In the genomic region with DNA sequence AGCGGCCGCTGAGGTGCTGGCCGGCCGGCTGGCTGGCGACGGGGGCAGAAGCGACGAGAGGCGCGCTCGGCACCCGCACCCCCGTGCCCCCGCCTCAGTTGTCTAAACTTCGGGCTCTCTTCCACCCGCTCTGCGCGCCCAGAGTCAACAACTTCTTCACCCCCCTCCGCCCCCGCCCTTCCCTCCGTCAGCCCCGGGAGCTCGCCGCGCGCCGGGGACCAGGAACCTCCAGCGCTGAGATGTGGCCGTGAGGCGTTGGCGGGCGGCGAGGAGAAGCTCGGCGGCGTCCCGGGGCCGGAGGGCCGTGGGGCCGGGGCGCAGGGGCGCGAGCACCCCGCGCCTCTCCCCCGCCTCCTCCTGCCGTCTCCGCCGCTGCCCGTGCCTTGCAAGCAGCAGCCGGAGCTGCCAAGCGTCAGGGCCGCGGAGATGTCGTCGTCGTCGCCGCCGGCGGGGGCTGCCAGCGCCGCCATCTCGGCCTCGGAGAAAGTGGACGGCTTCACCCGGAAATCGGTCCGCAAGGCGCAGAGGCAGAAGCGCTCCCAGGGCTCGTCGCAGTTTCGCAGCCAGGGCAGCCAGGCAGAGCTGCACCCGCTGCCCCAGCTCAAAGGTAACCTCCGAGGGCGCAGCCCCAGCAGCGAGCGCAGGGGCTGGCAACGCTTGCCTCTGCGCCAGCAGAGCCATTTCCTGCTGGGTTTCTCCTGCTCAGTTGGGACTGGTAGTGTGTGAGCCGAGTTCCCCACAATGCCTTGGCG, we compare ENCODE assay signal across 8 cellular contexts. TPM values are rescaled to one million over a fixed set of nuclear protein-coding genes. Genes with fewer than 3 reads are reported as not detected.
DNase-seq lines count a peak whose midpoint lies in the region; ATAC-seq and TF ChIP-seq lines count a peak whose summit lies in the region.

No MANE protein-coding gene starts in this region.

- ATAC-seq in GM18511 (IDR thresholded peaks at IDR 0.05; ENCODE audit: unreplicated experiment), result peak; percentile 15
- peak; percentile 12 for ATAC-seq in HG03025 (IDR thresholded peaks at IDR 0.05; ENCODE audit: low FRiP score, unreplicated experiment)

- DNase-seq in A172 (ENCODE audit: low spot score) (peak; percentile 54), NCI-H226 (peak; percentile 18), mesothelial cell of epicardium (ENCODE audit: low spot score in 2 of 2, unreplicated experiment in 2 of 2) (peak; percentile 41 to 72)
- peak; percentile 78 for DNase-seq in activated CD4-positive, alpha-beta memory T cell treated with anti-CD3 and anti-CD28 coated beads, Interleukin-2, amount 10 ng/mL, durations not matched to agents 7 days and 5 days
- DNase-seq in effector CD8-positive, alpha-beta T cell (lab: John Stamatoyannopoulos, UW), result peak; percentile 51
- peak; percentile 28 to 46 for DNase-seq in stimulated activated CD8-positive, alpha-beta memory T cell treated with anti-CD3 and anti-CD28 coated beads, Interleukin-4, amount 100 ng/mL, for 1 hour (ENCODE audit: low read depth in 2 of 2, low spot score in 1 of 2)

- H3K4me3 Mint-ChIP-seq in activated CD4-positive, alpha-beta memory T cell treated with anti-CD3 and anti-CD28 coated beads, Interleukin-2, amount 10 ng/mL, durations not matched to agents 7 days and 5 days, result peak overlapping the region; percentile 94
- peak overlapping the region; percentile 88 for H3K4me3 Mint-ChIP-seq in mesothelial cell of epicardium

- POLR2A ChIA-PET in activated CD4-positive, alpha-beta memory T cell treated with anti-CD3 and anti-CD28 coated beads, Interleukin-2, amount 10 ng/mL, durations not matched to agents 7 days and 5 days (lab: Charles Lee), result interaction anchor here (0.5 to 5.2 kb wide), 36 partner anchors 9 to 611 kb away, joined by 3 to 101 read pairs (median 4); partner anchors contain the start of genes DTL, INTS7 and NEK2

- H3K27me3 Mint-ChIP-seq in activated CD4-positive, alpha-beta memory T cell treated with anti-CD3 and anti-CD28 coated beads, Interleukin-2, amount 10 ng/mL, durations not matched to agents 7 days and 5 days, result peaks cover 4% of the 10 kb centered on the region
- H3K27me3 Mint-ChIP-seq in mesothelial cell of epicardium (ENCODE audit: low read depth), result no peaks in the 10 kb centered on the region

- peak overlapping the region; percentile 88 for H3K27ac Mint-ChIP-seq in activated CD4-positive, alpha-beta memory T cell treated with anti-CD3 and anti-CD28 coated beads, Interleukin-2, amount 10 ng/mL, durations not matched to agents 7 days and 5 days
- H3K27ac Mint-ChIP-seq in mesothelial cell of epicardium, result peak overlapping the region; percentile 93

- CTCF ChIA-PET in activated CD4-positive, alpha-beta memory T cell treated with anti-CD3 and anti-CD28 coated beads, Interleukin-2, amount 10 ng/mL, durations not matched to agents 7 days and 5 days (lab: Charles Lee), result interaction anchor here (0.7 to 3.4 kb wide), 7 partner anchors 26 to 251 kb away, joined by 3 to 49 read pairs (median 5); partner anchors contain the start of genes DTL and INTS7

- peaks cover 22% of the 10 kb centered on the region for H3K36me3 Mint-ChIP-seq in activated CD4-positive, alpha-beta memory T cell treated with anti-CD3 and anti-CD28 coated beads, Interleukin-2, amount 10 ng/mL, durations not matched to agents 7 days and 5 days (ENCODE audit: low read depth)
- no peaks in the 10 kb centered on the region for H3K36me3 Mint-ChIP-seq in mesothelial cell of epicardium

- peaks cover 47% of the 10 kb centered on the region for H3K4me1 Mint-ChIP-seq in activated CD4-positive, alpha-beta memory T cell treated with anti-CD3 and anti-CD28 coated beads, Interleukin-2, amount 10 ng/mL, durations not matched to agents 7 days and 5 days
- H3K4me1 Mint-ChIP-seq in mesothelial cell of epicardium, result peaks cover 22% of the 10 kb centered on the region

- TF ChIP-seq CTCF in mesothelial cell of epicardium (IDR thresholded peaks at IDR 0.05; ENCODE audit: unreplicated experiment), result no peak

- no peaks in the 10 kb centered on the region for H3K9me3 Mint-ChIP-seq in activated CD4-positive, alpha-beta memory T cell treated with anti-CD3 and anti-CD28 coated beads, Interleukin-2, amount 10 ng/mL, durations not matched to agents 7 days and 5 days
- H3K9me3 Mint-ChIP-seq in mesothelial cell of epicardium, result no peaks in the 10 kb centered on the region

RNA-seq across cellular contexts. Expression of gene PPP2R5A, which starts 0.7 kb away (rescaled TPM):
- total RNA-seq in A172 (2014; rRNA removed; shearing (Covaris generic)), result 24.4 and 26.6 TPM in 2 replicates
- total RNA-seq in activated CD4-positive, alpha-beta memory T cell treated with anti-CD3 and anti-CD28 coated beads, Interleukin-2, amount 10 ng/mL, durations not matched to agents 7 days and 5 days, result 10 to 100 TPM; 65.9 to 67.0 TPM
- 10.1 to 11.6 TPM (median 10.7 TPM) in 3 replicates for total RNA-seq in mesothelial cell of epicardium

Comparison
In these comparisons a context has a peak if more than half of its experiments do, and no peak if none do; other contexts are left out.
1. Peak in every context shown above with its lines: DNase-seq and ATAC-seq.
2. DNase-seq: peak in every context shown above with its lines; median percentile 78 in activated CD4-positive, alpha-beta memory T cell treated with anti-CD3 and anti-CD28 coated beads, Interleukin-2, amount 10 ng/mL, durations not matched to agents 7 days and 5 days; 56 in mesothelial cell of epicardium; 54 in A172; 51 in effector CD8-positive, alpha-beta T cell; 37 in stimulated activated CD8-positive, alpha-beta memory T cell treated with anti-CD3 and anti-CD28 coated beads, Interleukin-4, amount 100 ng/mL, for 1 hour; 18 in NCI-H226.